Comparison of ENCODE assay signal across 21 cellular contexts in genomic region chr14:80958258-80958657, GRCh38. TPM values are rescaled to one million over a fixed set of nuclear protein-coding genes. Genes with fewer than 3 reads are reported as not detected.
DNase-seq lines count a peak whose midpoint lies in the region; ATAC-seq lines count a peak whose summit lies in the region.
"Had no signal": no experiment of that assay in that cellular context is flagged by ENCODE, and none has a peak within 500 bp of the region (broad histone marks: within the 10 kb centered on the region; RNA-seq: fewer than 3 reads in every experiment).

No MANE protein-coding gene starts in this region.

- H3K36me3 Mint-ChIP-seq in stimulated activated naive CD8-positive, alpha-beta T cell treated with anti-CD3 and anti-CD28 coated beads, Interleukin-15, Interleukin-2, amounts not matched to agents 100 ng/mL and 50 ng/mL, for 24 hours (ENCODE audit: low read depth), result no peaks in the 10 kb centered on the region
- no peaks in the 10 kb centered on the region for H3K36me3 Mint-ChIP-seq in activated T-helper 17 cell treated with anti-CD3 and anti-CD28 coated beads, Interleukin-2, amount 50 U/mL, for 72 hours (ENCODE audit: low read depth)
- H3K36me3 Mint-ChIP-seq in stimulated activated naive B cell treated with anti-CD40 and anti-IgM and Interleukin-4, amounts not matched to agents 10 μg/mL and 1 μg/mL and 100 μg/mL, for 72 hours, result no peaks in the 10 kb centered on the region
- H3K36me3 Mint-ChIP-seq: WTC11 had no signal

- no peak for ATAC-seq in stimulated activated naive CD8-positive, alpha-beta T cell treated with anti-CD3 and anti-CD28 coated beads, Interleukin-15, Interleukin-2, amounts not matched to agents 100 U/mL and 50 U/mL, for 24 hours
- ATAC-seq in activated T-helper 17 cell treated with anti-CD3 and anti-CD28 coated beads, Interleukin-2, amount 50 U/mL, for 72 hours (replicated peaks), result no peak
- no peak for ATAC-seq in stimulated activated naive B cell treated with anti-CD40 and anti-IgM and Interleukin-4, amounts not matched to agents 10 μg/mL and 1 μg/mL and 100 μg/mL, for 72 hours (replicated peaks)
- ATAC-seq: esophagus mucosa, PC-3, WTC11 had no signal

- H3K9me3 Mint-ChIP-seq in stimulated activated naive CD8-positive, alpha-beta T cell treated with anti-CD3 and anti-CD28 coated beads, Interleukin-15, Interleukin-2, amounts not matched to agents 100 ng/mL and 50 ng/mL, for 24 hours, result no peaks in the 10 kb centered on the region
- H3K9me3 Mint-ChIP-seq in activated T-helper 17 cell treated with anti-CD3 and anti-CD28 coated beads, Interleukin-2, amount 50 U/mL, for 72 hours, result no peaks in the 10 kb centered on the region
- no peaks in the 10 kb centered on the region for H3K9me3 Mint-ChIP-seq in stimulated activated naive B cell treated with anti-CD40 and anti-IgM and Interleukin-4, amounts not matched to agents 10 μg/mL and 1 μg/mL and 100 μg/mL, for 72 hours
- H3K9me3 Mint-ChIP-seq: WTC11 had no signal

- peaks cover 10% of the 10 kb centered on the region for H3K27me3 Mint-ChIP-seq in stimulated activated naive CD8-positive, alpha-beta T cell treated with anti-CD3 and anti-CD28 coated beads, Interleukin-15, Interleukin-2, amounts not matched to agents 100 ng/mL and 50 ng/mL, for 24 hours
- peaks cover 4% of the 10 kb centered on the region for H3K27me3 Mint-ChIP-seq in activated T-helper 17 cell treated with anti-CD3 and anti-CD28 coated beads, Interleukin-2, amount 50 U/mL, for 72 hours
- peaks cover 6 to 7% of the 10 kb centered on the region in 2 donors for H3K27me3 Mint-ChIP-seq in stimulated activated naive B cell treated with anti-CD40 and anti-IgM and Interleukin-4, amounts not matched to agents 10 μg/mL and 1 μg/mL and 100 μg/mL, for 72 hours

- peaks cover 52% of the 10 kb centered on the region for H3K4me1 Mint-ChIP-seq in stimulated activated naive CD8-positive, alpha-beta T cell treated with anti-CD3 and anti-CD28 coated beads, Interleukin-15, Interleukin-2, amounts not matched to agents 100 ng/mL and 50 ng/mL, for 24 hours (ENCODE audit: low read depth)
- H3K4me1 Mint-ChIP-seq in activated T-helper 17 cell treated with anti-CD3 and anti-CD28 coated beads, Interleukin-2, amount 50 U/mL, for 72 hours, result peaks cover 22% of the 10 kb centered on the region
- peaks cover 24 to 33% of the 10 kb centered on the region in 2 donors for H3K4me1 Mint-ChIP-seq in stimulated activated naive B cell treated with anti-CD40 and anti-IgM and Interleukin-4, amounts not matched to agents 10 μg/mL and 1 μg/mL and 100 μg/mL, for 72 hours

- H3K4me3 Mint-ChIP-seq in stimulated activated naive CD8-positive, alpha-beta T cell treated with anti-CD3 and anti-CD28 coated beads, Interleukin-15, Interleukin-2, amounts not matched to agents 100 ng/mL and 50 ng/mL, for 24 hours, result no peak overlapping the region
- peak overlapping the region; percentile 24 for H3K4me3 Mint-ChIP-seq in activated T-helper 17 cell treated with anti-CD3 and anti-CD28 coated beads, Interleukin-2, amount 50 U/mL, for 72 hours
- H3K4me3 Mint-ChIP-seq in stimulated activated naive B cell treated with anti-CD40 and anti-IgM and Interleukin-4, amounts not matched to agents 10 μg/mL and 1 μg/mL and 100 μg/mL, for 72 hours, result no peak overlapping the region
- H3K4me3 Mint-ChIP-seq: WTC11 had no signal

- H3K27ac Mint-ChIP-seq in stimulated activated naive CD8-positive, alpha-beta T cell treated with anti-CD3 and anti-CD28 coated beads, Interleukin-15, Interleukin-2, amounts not matched to agents 100 ng/mL and 50 ng/mL, for 24 hours, result peak overlapping the region; percentile 55
- H3K27ac Mint-ChIP-seq in activated T-helper 17 cell treated with anti-CD3 and anti-CD28 coated beads, Interleukin-2, amount 50 U/mL, for 72 hours, result peak overlapping the region; percentile 61
- H3K27ac Mint-ChIP-seq in stimulated activated naive B cell treated with anti-CD40 and anti-IgM and Interleukin-4, amounts not matched to agents 10 μg/mL and 1 μg/mL and 100 μg/mL, for 72 hours, result no peak overlapping the region
- H3K27ac Mint-ChIP-seq: WTC11 had no signal

- DNase-seq in NCI-H748 (lab: John Stamatoyannopoulos, UW; ENCODE audit: unreplicated experiment), result peak; percentile 5
- DNase-seq in NCI-H748 treated with DMSO at 0.1 percent for 48 hours (lab: John Stamatoyannopoulos, UW), result no peak
- no peak for DNase-seq in stimulated activated naive CD8-positive, alpha-beta T cell treated with anti-CD3 and anti-CD28 coated beads, Interleukin-15, Interleukin-2, amounts not matched to agents 100 U/mL and 50 U/mL, for 24 hours
- DNase-seq in MV-4-11 (lab: John Stamatoyannopoulos, UW), result no peak
- no peak for DNase-seq in stimulated activated naive B cell treated with anti-CD40 and anti-IgM and Interleukin-4, amounts not matched to agents 10 μg/mL and 1 μg/mL and 100 μg/mL, for 72 hours
- no peak for DNase-seq in NCI-H226
- DNase-seq: 8988T; cerebellar nuclear complex; effector CD8-positive, alpha-beta T cell; HCEC 1CT; hypothalamus; islet precursor cell; NCI-H524; PC-3; SHP77 treated with DMSO at 0.1 percent for 48 hours; stimulated activated CD4-positive, alpha-beta T cell treated with anti-CD3 and anti-CD28 coated beads, Interleukin-12 subunit alpha, Interleukin-12 subunit beta, amount 100 ng/mL, for 4 hours had no signal

RNA-seq across cellular contexts. Expression of gene TSHR, which starts 2.8 kb away (rescaled TPM):
- total RNA-seq in activated T-helper 17 cell treated with anti-CD3 and anti-CD28 coated beads, Interleukin-2, amount 50 U/mL, for 72 hours, result under 1 TPM in 1 of 2 donors, not detected in 1; 0.50 TPM
- total RNA-seq: esophagus mucosa, osteoblast, PC-3, WTC11 had no signal

RNA-seq across cellular contexts. Expression of gene CEP128, which starts 16.7 kb away (rescaled TPM):
- total RNA-seq in activated T-helper 17 cell treated with anti-CD3 and anti-CD28 coated beads, Interleukin-2, amount 50 U/mL, for 72 hours, result 10 to 100 TPM; 23.4 to 34.6 TPM
